ENCODE assay signal across 9 cellular contexts in genomic region chr6:144215932-144216667, GRCh38.
A peak's percentile ranks its signal among the peaks of the same experiment; 100 is the strongest.
DNase-seq lines count a peak whose midpoint lies in the region; ATAC-seq, FAIRE-seq and TF ChIP-seq lines count a peak whose summit lies in the region.
"Had no signal": no experiment of that assay in that cellular context is flagged by ENCODE, and none has a peak within 500 bp of the region (broad histone marks: within the 10 kb centered on the region; RNA-seq: fewer than 3 reads in every experiment).

No MANE protein-coding gene starts in this region.

- peak; percentile 55 for TF ChIP-seq POLR2A in GM19193 (IDR thresholded peaks at IDR 0.05; ENCODE audit: extremely low read depth, insufficient read depth, insufficient read length)

- DNase-seq in BE2C (peak; percentile 90), NCI-H446 treated with DMSO at 0.1 percent for 48 hours (lab: John Stamatoyannopoulos, UW) (peak; percentile 84), cerebellum (ENCODE audit: low spot score) (peak; percentile 89), kidney (peak; percentile 97)
- DNase-seq in activated CD4-positive, alpha-beta T cell treated with anti-CD3 and anti-CD28 coated beads for 1 hour, result peak; percentile 85
- peak; percentile 82 to 87 for DNase-seq in stimulated activated CD4-positive, alpha-beta T cell treated with anti-CD3 and anti-CD28 coated beads, Interleukin-15, amount 100 ng/mL, for 1 hour (ENCODE audit: low read depth in 1 of 2, low spot score in 1 of 2)

- peak overlapping the region; percentile 91 to 94 for H3K27ac ChIP-seq in kidney (ENCODE audit: low read depth in 2 of 2, low read length in 2 of 2)

- peak overlapping the region; percentile 53 to 92 for H3K9ac ChIP-seq in kidney (ENCODE audit: low read length in 2 of 2)

- peak; percentile 93 for ATAC-seq in HG03432 (IDR thresholded peaks at IDR 0.05; ENCODE audit: unreplicated experiment)

- no peaks in the 10 kb centered on the region for H3K9me3 ChIP-seq in BE2C
- no peaks in the 10 kb centered on the region for H3K9me3 ChIP-seq in kidney (ENCODE audit: control insufficient read depth in 1 of 2, low read length in 2 of 2)

- intact Hi-C loops in kidney (cut with DNase I), result loop anchor here (10.0 kb wide), 1 partner anchor 111 kb away; no protein-coding TSS in a partner anchor

- TF ChIP-seq CTCF in BE2C (IDR thresholded peaks at IDR 0.05; ENCODE audit: low read depth, low read length), result peak; percentile 46
- TF ChIP-seq CTCF in kidney (IDR thresholded peaks at IDR 0.05; ENCODE audit: borderline replicate concordance, extremely low read depth, insufficient read depth), result peak; percentile 39

- no peaks in the 10 kb centered on the region for H3K27me3 ChIP-seq in BE2C

- H3K36me3 ChIP-seq in BE2C (no peaks in the 10 kb centered on the region), kidney (ENCODE audit: control insufficient read depth in 1 of 2, insufficient read depth in 2 of 2, low read length in 2 of 2) (no peaks in the 10 kb centered on the region)

- peak; percentile 32 for FAIRE-seq in kidney (lab: Jason Lieb, UNC)
- FAIRE-seq: islet of Langerhans had no signal

- H3K4me1 ChIP-seq in BE2C, result no peaks in the 10 kb centered on the region
- H3K4me1 ChIP-seq in kidney (ENCODE audit: control insufficient read depth in 1 of 2, insufficient read depth in 1 of 2, low read depth in 1 of 2, low read length in 2 of 2), result peaks cover 9 to 11% of the 10 kb centered on the region in 2 donors

- peak overlapping the region; percentile 81 for H3K4me3 ChIP-seq in BE2C (ENCODE audit: low read depth, low read length)
- H3K4me3 ChIP-seq in kidney (ENCODE audit: low read length in 2 of 2), result peak overlapping the region; percentile 67 to 85

Comparison
In these comparisons a context has a peak if more than half of its experiments do, and no peak if none do; other contexts are left out.
1. Peak in every context shown above with its lines: DNase-seq, ATAC-seq, H3K4me3 ChIP-seq and H3K27ac ChIP-seq.